Comparison of ENCODE assay signal across 27 cellular contexts in genomic region chr3:155046935-155047334, GRCh38. TPM values are rescaled to one million over a fixed set of nuclear protein-coding genes. Genes with fewer than 3 reads are reported as not detected.
"Had no signal": no experiment of that assay in that cellular context is flagged by ENCODE, and none has a peak within 500 bp of the region (broad histone marks: within the 10 kb centered on the region; RNA-seq: fewer than 3 reads in every experiment).

No MANE protein-coding gene starts in this region.

- H3K4me1 ChIP-seq: ascending aorta, body of pancreas had no signal

- H3K4me3 Mint-ChIP-seq: activated B cell treated with CpG ODN at 0.5 μM for 24 hours; activated CD4-positive, alpha-beta T cell treated with anti-CD3 and anti-CD28 coated beads, Interleukin-2, amount 10 ng/mL, durations not matched to agents 24 days and 14 days; activated CD8-positive, alpha-beta memory T cell treated with anti-CD3 and anti-CD28 coated beads, Interleukin-2, amount 10 ng/mL, durations not matched to agents 7 days and 5 days; activated naive CD8-positive, alpha-beta T cell treated with anti-CD3 and anti-CD28 coated beads, Interleukin-2, amount 50 U/mL, for 24 hours; activated T-cell treated with anti-CD3 and anti-CD28 coated beads, Interleukin-2, amount 50 U/mL, for 24 hours; activated T-helper 1 cell treated with anti-CD3 and anti-CD28 coated beads, Interleukin-12 subunit alpha, Interleukin-12 subunit beta, Interleukin-2, Interleukin-4 antibody, amounts not matched to agents 30 ng/mL and 10 ng/mL and 1 ng/mL, durations not matched to agents 14 hours and 24 hours and 36 hours; T-cell had no signal

- H3K36me3 Mint-ChIP-seq: activated CD8-positive, alpha-beta memory T cell treated with anti-CD3 and anti-CD28 coated beads, Interleukin-2, amount 10 ng/mL, durations not matched to agents 7 days and 5 days; T-cell had no signal

- H3K27me3 ChIP-seq: ascending aorta, body of pancreas had no signal

- H3K4me3 ChIP-seq: ascending aorta, body of pancreas, SK-N-MC had no signal

- H3K4me1 Mint-ChIP-seq: activated CD4-positive, alpha-beta T cell treated with anti-CD3 and anti-CD28 coated beads, Interleukin-2, amount 10 ng/mL, durations not matched to agents 24 days and 14 days; activated CD8-positive, alpha-beta memory T cell treated with anti-CD3 and anti-CD28 coated beads, Interleukin-2, amount 10 ng/mL, durations not matched to agents 7 days and 5 days; activated naive CD8-positive, alpha-beta T cell treated with anti-CD3 and anti-CD28 coated beads, Interleukin-2, amount 50 U/mL, for 24 hours; T-cell had no signal

- H3K27ac Mint-ChIP-seq: activated B cell treated with CpG ODN at 0.5 μM for 24 hours; activated CD4-positive, alpha-beta T cell treated with anti-CD3 and anti-CD28 coated beads, Interleukin-2, amount 10 ng/mL, durations not matched to agents 24 days and 14 days; activated CD8-positive, alpha-beta memory T cell treated with anti-CD3 and anti-CD28 coated beads, Interleukin-2, amount 10 ng/mL, durations not matched to agents 7 days and 5 days; activated naive CD4-positive, alpha-beta T cell treated with anti-CD3 and anti-CD28 coated beads, Interleukin-2, amount 50 U/mL, for 72 hours; activated naive CD8-positive, alpha-beta T cell treated with anti-CD3 and anti-CD28 coated beads, Interleukin-2, amount 50 U/mL, for 24 hours; activated T-cell treated with anti-CD3 and anti-CD28 coated beads, Interleukin-2, amount 50 U/mL, for 24 hours; activated T-helper 1 cell treated with anti-CD3 and anti-CD28 coated beads, Interleukin-12 subunit alpha, Interleukin-12 subunit beta, Interleukin-2, Interleukin-4 antibody, amounts not matched to agents 30 ng/mL and 10 ng/mL and 1 ng/mL, durations not matched to agents 14 hours and 24 hours and 36 hours; T-cell had no signal

- DNase-seq: activated B cell treated with CpG ODN at 0.5 μM for 24 hours; activated CD4-positive, alpha-beta T cell treated with anti-CD3 and anti-CD28 coated beads for 1 hour; activated CD4-positive, alpha-beta T cell treated with anti-CD3 and anti-CD28 coated beads, Interleukin-2, amount 10 ng/mL, durations not matched to agents 24 days and 14 days; activated CD4-positive, alpha-beta T cell treated with anti-CD3 and anti-CD28 coated beads, Interleukin-2, amount 50 U/mL, for 48 hours; activated CD8-positive, alpha-beta memory T cell treated with anti-CD3 and anti-CD28 coated beads, Interleukin-2, amount 10 ng/mL, durations not matched to agents 7 days and 5 days; activated effector memory CD4-positive, alpha-beta T cell treated with Interleukin-2 at 50 U/mL for 16 hours; activated naive CD4-positive, alpha-beta T cell; activated naive CD8-positive, alpha-beta T cell treated with anti-CD3 and anti-CD28 coated beads, Interleukin-2, amount 50 U/mL, for 24 hours; activated T-cell treated with anti-CD3 and anti-CD28 coated beads, Interleukin-2, amount 50 U/mL, for 24 hours; amniotic stem cell; body of pancreas; caudate nucleus; Karpas-422; NCI-H1105 treated with DMSO at 0.1 percent for 48 hours; NCI-H1436 treated with DMSO at 0.1 percent for 48 hours; NCI-H187; NCI-H2081; NCI-H446; NCI-H524; T-cell; T-helper 2 cell; T1000 had no signal

- H3K27me3 Mint-ChIP-seq: activated B cell treated with CpG ODN at 0.5 μM for 24 hours; activated CD4-positive, alpha-beta T cell treated with anti-CD3 and anti-CD28 coated beads, Interleukin-2, amount 10 ng/mL, durations not matched to agents 24 days and 14 days; activated CD8-positive, alpha-beta memory T cell treated with anti-CD3 and anti-CD28 coated beads, Interleukin-2, amount 10 ng/mL, durations not matched to agents 7 days and 5 days; activated naive CD8-positive, alpha-beta T cell treated with anti-CD3 and anti-CD28 coated beads, Interleukin-2, amount 50 U/mL, for 24 hours; activated T-cell treated with anti-CD3 and anti-CD28 coated beads, Interleukin-2, amount 50 U/mL, for 24 hours; T-cell had no signal

- H3K36me3 ChIP-seq: ascending aorta had no signal

- ATAC-seq: activated CD8-positive, alpha-beta memory T cell treated with anti-CD3 and anti-CD28 coated beads, Interleukin-2, amount 10 ng/mL, durations not matched to agents 7 days and 5 days; activated naive CD4-positive, alpha-beta T cell treated with anti-CD3 and anti-CD28 coated beads, Interleukin-2, amount 50 U/mL, for 72 hours; activated naive CD8-positive, alpha-beta T cell treated with anti-CD3 and anti-CD28 coated beads, Interleukin-2, amount 50 U/mL, for 24 hours; body of pancreas; Right ventricle myocardium inferior; T-cell had no signal

- H3K9me3 ChIP-seq: ascending aorta, body of pancreas had no signal

- H3K27ac ChIP-seq: ascending aorta, body of pancreas, SK-N-MC had no signal

RNA-seq across cellular contexts. Expression of gene MME, which starts 33.2 kb away (rescaled TPM):
- total RNA-seq: activated CD4-positive, alpha-beta T cell treated with anti-CD3 and anti-CD28 coated beads, Interleukin-2, amount 10 ng/mL, durations not matched to agents 24 days and 14 days; activated CD8-positive, alpha-beta memory T cell treated with anti-CD3 and anti-CD28 coated beads, Interleukin-2, amount 10 ng/mL, durations not matched to agents 7 days and 5 days; activated naive CD4-positive, alpha-beta T cell treated with anti-CD3 and anti-CD28 coated beads, Interleukin-2, amount 50 U/mL, for 72 hours; activated T-helper 1 cell treated with anti-CD3 and anti-CD28 coated beads, Interleukin-12 subunit alpha, Interleukin-12 subunit beta, Interleukin-2, Interleukin-4 antibody, amounts not matched to agents 30 ng/mL and 10 ng/mL and 1 ng/mL, durations not matched to agents 14 hours and 24 hours and 36 hours had no signal
